8 cellular contexts compared by ENCODE assay signal in the genomic region with DNA sequence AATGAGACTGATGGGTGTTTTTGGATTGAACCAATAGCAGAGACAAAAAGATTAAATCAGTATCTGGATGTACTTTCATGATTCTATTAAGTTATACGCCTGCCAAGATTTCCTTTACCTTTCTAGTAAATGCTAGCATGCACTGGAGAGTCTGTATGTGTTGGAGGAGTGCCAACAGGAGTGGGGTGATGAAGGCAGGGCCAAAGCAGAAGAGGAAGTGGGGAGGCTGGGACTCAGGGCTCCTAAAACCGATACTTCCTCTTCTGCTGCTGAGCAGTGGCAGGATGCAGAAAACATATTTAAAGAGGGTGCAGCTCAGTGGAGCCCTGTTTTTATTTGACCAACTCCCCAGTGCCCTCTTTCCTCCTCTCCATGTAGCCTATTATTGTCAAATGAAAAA. TPM values are rescaled to one million over a fixed set of nuclear protein-coding genes. Genes with fewer than 3 reads are reported as not detected.
DNase-seq lines count a peak whose midpoint lies in the region; ATAC-seq and TF ChIP-seq lines count a peak whose summit lies in the region.

No MANE protein-coding gene starts in this region.

- H3K27me3 ChIP-seq in SU-DHL-6 (ENCODE audit: low read length) (no peaks in the 10 kb centered on the region), upper lobe of left lung (no peaks in the 10 kb centered on the region), hepatocyte (no peaks in the 10 kb centered on the region)

- H3K9me3 ChIP-seq in SU-DHL-6 (ENCODE audit: insufficient read depth, low read length), result no peaks in the 10 kb centered on the region
- no peaks in the 10 kb centered on the region for H3K9me3 ChIP-seq in upper lobe of left lung
- no peaks in the 10 kb centered on the region for H3K9me3 ChIP-seq in hepatocyte (ENCODE audit: low read depth)

- no peaks in the 10 kb centered on the region for H3K27me3 Mint-ChIP-seq in central memory CD8-positive, alpha-beta T cell

- H3K36me3 Mint-ChIP-seq in central memory CD8-positive, alpha-beta T cell (ENCODE audit: insufficient read depth), result no peaks in the 10 kb centered on the region

- TF ChIP-seq EP300 in upper lobe of left lung (IDR thresholded peaks at IDR 0.05), result no peak

- no peaks in the 10 kb centered on the region for H3K9me3 Mint-ChIP-seq in central memory CD8-positive, alpha-beta T cell

- no peak overlapping the region for H3K27ac Mint-ChIP-seq in central memory CD8-positive, alpha-beta T cell (ENCODE audit: low read depth)

- no peak for TF ChIP-seq POLR2A in upper lobe of left lung (IDR thresholded peaks at IDR 0.05)

- H3K4me1 ChIP-seq in upper lobe of left lung (peaks cover 0 to 8% (median 0%) of the 10 kb centered on the region in 4 donors), hepatocyte (ENCODE audit: insufficient read depth) (no peaks in the 10 kb centered on the region)

- WGBS in upper lobe of left lung, 2 donors, result 26 to 28% methylated on average over 2 of the region's 2 CpGs
- WGBS in hepatocyte (ENCODE audit: low lambda C conversion rate, missing lambda C conversion rate), result 62% methylated on average over 2 of the region's 2 CpGs

- H3K4me2 ChIP-seq in SU-DHL-6 (ENCODE audit: low read depth, low read length, poor library complexity, severe bottlenecking), result peak overlapping the region; percentile 15
- no peak overlapping the region for H3K4me2 ChIP-seq in hepatocyte

- H4K20me1 ChIP-seq in SU-DHL-6 (ENCODE audit: low read depth, low read length), result no peaks in the 10 kb centered on the region
- no peaks in the 10 kb centered on the region for H4K20me1 ChIP-seq in hepatocyte (ENCODE audit: insufficient read depth, poor library complexity, severe bottlenecking)

- TF ChIP-seq CTCF in SU-DHL-6 (IDR thresholded peaks at IDR 0.05; ENCODE audit: insufficient read depth, low read length, poor library complexity, severe bottlenecking) (no peak), upper lobe of left lung (IDR thresholded peaks at IDR 0.05) (no peak), hepatocyte (IDR thresholded peaks at IDR 0.05; ENCODE audit: poor library complexity) (no peak)

- H3K79me2 ChIP-seq in SU-DHL-6 (ENCODE audit: insufficient read depth, low read length) (no peaks in the 10 kb centered on the region), hepatocyte (no peaks in the 10 kb centered on the region)

- H3F3A ChIP-seq in SU-DHL-6 (ENCODE audit: insufficient read depth), result no peaks in the 10 kb centered on the region

- H3K9ac ChIP-seq in SU-DHL-6 (ENCODE audit: low read length), result no peak overlapping the region

- peak; percentile 4 for DNase-seq in stimulated activated CD4-positive, alpha-beta T cell treated with anti-CD3 and anti-CD28 coated beads, Interleukin-12 subunit alpha, Interleukin-12 subunit beta, amount 100 ng/mL, for 4 hours
- no peak for DNase-seq in stimulated activated CD4-positive, alpha-beta T cell treated with anti-CD3 and anti-CD28 coated beads, Interleukin-4, amount 100 ng/mL, for 1 hour
- DNase-seq in central memory CD8-positive, alpha-beta T cell (ENCODE audit: low spot score in 2 of 2), result peak in 1 of 2 donors; percentile 18
- DNase-seq in upper lobe of left lung (peak in 1 of 2 donors; percentile 58), hepatocyte (ENCODE audit: low spot score) (no peak), dedifferentiated amniotic fluid mesenchymal stem cell (ENCODE audit: extremely low spot score) (no peak)

- H3K9me2 ChIP-seq in SU-DHL-6 (replicated peaks; ENCODE audit: insufficient read depth, low read length) (no peaks in the 10 kb centered on the region), hepatocyte (replicated peaks; ENCODE audit: insufficient read depth) (no peaks in the 10 kb centered on the region)

- H3K27ac ChIP-seq in SU-DHL-6 (ENCODE audit: low read depth, low read length), result no peak overlapping the region
- H3K27ac ChIP-seq in upper lobe of left lung, result no peak overlapping the region
- H3K27ac ChIP-seq in hepatocyte, result no peak overlapping the region

- H3K4me1 Mint-ChIP-seq in central memory CD8-positive, alpha-beta T cell, result peaks cover 26% of the 10 kb centered on the region

- H2AFZ ChIP-seq in SU-DHL-6 (ENCODE audit: low read depth, low read length, severe bottlenecking) (no peak overlapping the region), hepatocyte (no peak overlapping the region)

- peak; percentile 89 for ATAC-seq in HG03095 (IDR thresholded peaks at IDR 0.05; ENCODE audit: unreplicated experiment)
- ATAC-seq in central memory CD8-positive, alpha-beta T cell (replicated peaks; ENCODE audit: extremely low read depth, poor library complexity, severe bottlenecking), result peak; percentile 97
- peak; percentile 73 to 78 for ATAC-seq in upper lobe of left lung (ENCODE audit: low FRiP score in 2 of 2)

- peak overlapping the region; percentile 29 for H3K4me3 Mint-ChIP-seq in central memory CD8-positive, alpha-beta T cell

- H3K36me3 ChIP-seq in SU-DHL-6 (ENCODE audit: low read length) (no peaks in the 10 kb centered on the region), upper lobe of left lung (no peaks in the 10 kb centered on the region), hepatocyte (replicated peaks; ENCODE audit: insufficient read depth, low read depth) (no peaks in the 10 kb centered on the region)

- H3K4me3 ChIP-seq in SU-DHL-6 (ENCODE audit: insufficient read depth, low read length, poor library complexity, severe bottlenecking) (no peak overlapping the region), upper lobe of left lung (no peak overlapping the region), hepatocyte (no peak overlapping the region)

RNA-seq across cellular contexts. Expression of gene CYSLTR1, which starts 5.6 kb away (rescaled TPM):
- total RNA-seq in upper lobe of left lung (1 to 10 TPM in 5 of 6 donors, under 1 TPM in 1; 0.67 to 7.0 (median 3.3) TPM), hepatocyte (0.43 and 0.44 TPM in 2 replicates)
- polyA plus RNA-seq in hepatocyte, result 0.11 and 0.50 TPM in 2 replicates
